Comparison of ENCODE assay signal across 9 cellular contexts in genomic region chr1:88935522-88936222, GRCh38. TPM values are rescaled to one million over a fixed set of nuclear protein-coding genes. Genes with fewer than 3 reads are reported as not detected.
DNase-seq lines count a peak whose midpoint lies in the region; ATAC-seq and TF ChIP-seq lines count a peak whose summit lies in the region.
"Had no signal": no experiment of that assay in that cellular context is flagged by ENCODE, and none has a peak within 500 bp of the region (broad histone marks: within the 10 kb centered on the region; RNA-seq: fewer than 3 reads in every experiment).

No MANE protein-coding gene starts in this region.

- intact Hi-C loops in psoas muscle (cut with DNase I) = no loop called here

- H3K4me3 ChIP-seq in Karpas-422 (ENCODE audit: low read length) (no peak overlapping the region), fibroblast of mammary gland (ENCODE audit: control insufficient read depth, low read depth, low read length) (no peak overlapping the region), psoas muscle (no peak overlapping the region)

- H3K4me1 ChIP-seq in Karpas-422 (ENCODE audit: low read length) (no peaks in the 10 kb centered on the region), psoas muscle (no peaks in the 10 kb centered on the region)

- peak; percentile 7 to 26 for DNase-seq in activated CD4-positive, alpha-beta T cell treated with anti-CD3 and anti-CD28 coated beads for 4 hours
- DNase-seq in activated CD4-positive, alpha-beta T cell treated with anti-CD3 and anti-CD28 coated beads, Interleukin-2, amount 50 U/mL, for 1 hour = no peak
- DNase-seq in Karpas-422 = peak; percentile 72
- DNase-seq in SIG-M5 (lab: John Stamatoyannopoulos, UW) = peak; percentile 5
- DNase-seq in fibroblast of mammary gland (ENCODE audit: low read depth) = peak; percentile 57
- DNase-seq in psoas muscle = no peak
- no peak for DNase-seq in stimulated activated CD4-positive, alpha-beta T cell treated with anti-CD3 and anti-CD28 coated beads, Interleukin-1b, Interleukin-23, amount 100 ng/mL, for 48 hours
- no peak for DNase-seq in activated naive CD4-positive, alpha-beta T cell treated with anti-CD3 and anti-CD28 coated beads, Interleukin-2, amount 10 ng/mL, durations not matched to agents 7 days and 5 days

- no peaks in the 10 kb centered on the region for H3K79me2 ChIP-seq in Karpas-422 (ENCODE audit: low read length)

- H3K27ac Mint-ChIP-seq in activated naive CD4-positive, alpha-beta T cell treated with anti-CD3 and anti-CD28 coated beads, Interleukin-2, amount 10 ng/mL, durations not matched to agents 7 days and 5 days = no peak overlapping the region
- H3K27ac Mint-ChIP-seq: activated naive CD4-positive, alpha-beta T cell treated with anti-CD3 and anti-CD28 coated beads, Interleukin-2, amount 50 U/mL, for 24 hours had no signal

- no peak overlapping the region for H3K9ac ChIP-seq in Karpas-422 (ENCODE audit: low read length)

- H3K9me3 Mint-ChIP-seq in activated naive CD4-positive, alpha-beta T cell treated with anti-CD3 and anti-CD28 coated beads, Interleukin-2, amount 10 ng/mL, durations not matched to agents 7 days and 5 days = no peaks in the 10 kb centered on the region

- H3K36me3 ChIP-seq in Karpas-422 (ENCODE audit: insufficient read depth, low read length) (peaks cover 44% of the 10 kb centered on the region), psoas muscle (ENCODE audit: insufficient read depth in 1 of 2, low read depth in 1 of 2) (peaks cover 0 to 55% of the 10 kb centered on the region in 2 donors)

- WGBS in psoas muscle, 3 donors = 72 to 74% (median 73%) methylated on average over 5 of the region's 5 CpGs

- no peak overlapping the region for H2AFZ ChIP-seq in Karpas-422 (ENCODE audit: low read length)

- H3K27me3 ChIP-seq in Karpas-422 (ENCODE audit: low read length) (no peaks in the 10 kb centered on the region), psoas muscle (ENCODE audit: insufficient read depth in 3 of 3, low read length in 2 of 3) (no peaks in the 10 kb centered on the region)

- CTCF ChIA-PET in activated naive CD4-positive, alpha-beta T cell treated with anti-CD3 and anti-CD28 coated beads, Interleukin-2, amount 10 ng/mL, durations not matched to agents 7 days and 5 days (lab: Charles Lee) = interaction anchor here (0.6 kb wide), 1 partner anchor 756 kb away, joined by 3 read pairs; no protein-coding TSS in a partner anchor

- ATAC-seq in psoas muscle = peak in 1 of 4 donors; percentile 66

- H3K9me3 ChIP-seq in Karpas-422 (ENCODE audit: low read length) (no peaks in the 10 kb centered on the region), psoas muscle (no peaks in the 10 kb centered on the region)

- peaks cover 59% of the 10 kb centered on the region for H3K36me3 Mint-ChIP-seq in activated naive CD4-positive, alpha-beta T cell treated with anti-CD3 and anti-CD28 coated beads, Interleukin-2, amount 10 ng/mL, durations not matched to agents 7 days and 5 days

- H3K9me2 ChIP-seq in Karpas-422 (replicated peaks; ENCODE audit: insufficient read depth, low read length) = no peaks in the 10 kb centered on the region

- no peak overlapping the region for H3K4me2 ChIP-seq in Karpas-422 (ENCODE audit: low read depth, low read length, poor library complexity, severe bottlenecking)

- no peaks in the 10 kb centered on the region for H4K20me1 ChIP-seq in Karpas-422 (ENCODE audit: insufficient read depth, low read depth, low read length)

- H3K4me3 Mint-ChIP-seq in activated naive CD4-positive, alpha-beta T cell treated with anti-CD3 and anti-CD28 coated beads, Interleukin-2, amount 10 ng/mL, durations not matched to agents 7 days and 5 days = no peak overlapping the region
- H3K4me3 Mint-ChIP-seq: activated naive CD4-positive, alpha-beta T cell treated with anti-CD3 and anti-CD28 coated beads, Interleukin-2, amount 50 U/mL, for 24 hours had no signal

- H3K27me3 Mint-ChIP-seq in activated naive CD4-positive, alpha-beta T cell treated with anti-CD3 and anti-CD28 coated beads, Interleukin-2, amount 10 ng/mL, durations not matched to agents 7 days and 5 days = no peaks in the 10 kb centered on the region
- H3K27me3 Mint-ChIP-seq: activated naive CD4-positive, alpha-beta T cell treated with anti-CD3 and anti-CD28 coated beads, Interleukin-2, amount 50 U/mL, for 24 hours had no signal

- H3K4me1 Mint-ChIP-seq in activated naive CD4-positive, alpha-beta T cell treated with anti-CD3 and anti-CD28 coated beads, Interleukin-2, amount 10 ng/mL, durations not matched to agents 7 days and 5 days = peaks cover 2% of the 10 kb centered on the region

- no peak overlapping the region for H3K27ac ChIP-seq in Karpas-422 (ENCODE audit: low read length)
- H3K27ac ChIP-seq in psoas muscle = no peak overlapping the region

- TF ChIP-seq CTCF in fibroblast of mammary gland (conservative IDR thresholded peaks at IDR 0.05; ENCODE audit: control insufficient read depth, insufficient read depth, low read depth, low read length) (peak; percentile 57), psoas muscle (IDR thresholded peaks at IDR 0.05) (peak; percentile 63)

RNA-seq across cellular contexts. Expression of gene GTF2B, which starts 44.3 kb away (rescaled TPM):
- total RNA-seq in Karpas-422 (2014; rRNA removed; shearing (Covaris generic); ENCODE audit: low replicate concordance) = 47.7 and 71.0 TPM in 2 replicates
- 10 to 100 TPM; 11.8 to 16.2 (median 14.2) TPM for total RNA-seq in psoas muscle
- 10 to 100 TPM; 15.4 to 23.3 (median 15.6) TPM for polyA plus RNA-seq in psoas muscle

RNA-seq across cellular contexts. Expression of gene KYAT3, which starts 56.8 kb away (rescaled TPM):
- total RNA-seq in Karpas-422 (2014; rRNA removed; shearing (Covaris generic); ENCODE audit: low replicate concordance) = 19.1 and 36.0 TPM in 2 replicates
- 1 to 10 TPM; 5.7 to 6.7 (median 6.2) TPM for total RNA-seq in psoas muscle
- 1 to 10 TPM; 3.8 to 7.6 (median 4.6) TPM for polyA plus RNA-seq in psoas muscle

RNA-seq across cellular contexts. Expression of gene RBMXL1, which starts 56.8 kb away (rescaled TPM):
- total RNA-seq in Karpas-422 (2014; rRNA removed; shearing (Covaris generic); ENCODE audit: low replicate concordance) = 10.3 and 10.6 TPM in 2 replicates
- 1 to 10 TPM; 5.0 to 7.2 (median 6.4) TPM for total RNA-seq in psoas muscle
- polyA plus RNA-seq in psoas muscle = 1 to 10 TPM; 2.3 to 5.3 (median 4.1) TPM

Comparison
In these comparisons a context has a peak if more than half of its experiments do, and no peak if none do; other contexts are left out.
1. DNase-seq: peak in activated CD4-positive, alpha-beta T cell treated with anti-CD3 and anti-CD28 coated beads for 4 hours (2 of 2), Karpas-422 (single experiment), SIG-M5 (single experiment) and fibroblast of mammary gland (single experiment); none in activated CD4-positive, alpha-beta T cell treated with anti-CD3 and anti-CD28 coated beads, Interleukin-2, amount 50 U/mL, for 1 hour (single experiment), psoas muscle (0 of 2), stimulated activated CD4-positive, alpha-beta T cell treated with anti-CD3 and anti-CD28 coated beads, Interleukin-1b, Interleukin-23, amount 100 ng/mL, for 48 hours (single experiment) and activated naive CD4-positive, alpha-beta T cell treated with anti-CD3 and anti-CD28 coated beads, Interleukin-2, amount 10 ng/mL, durations not matched to agents 7 days and 5 days (single experiment).